1 cellular context compared by ENCODE assay signal in genomic region chr2:195472835-195473234, GRCh38.
TF ChIP-seq lines count a peak whose summit lies in the region.

No MANE protein-coding gene starts in this region.

TF ChIP-seq in K562, 482 proteins besides CTCF, POLR2A, EP300 and RAD21 (continued from another document):
- TF ChIP-seq TGIF2 (CRISPR knock-in tag; IDR thresholded peaks at IDR 0.05), result no peak
- no peak for TF ChIP-seq FOXJ3 (CRISPR knock-in tag; IDR thresholded peaks at IDR 0.05)
- TF ChIP-seq ZNF121 (CRISPR knock-in tag; conservative IDR thresholded peaks at IDR 0.05), result no peak
- no peak for TF ChIP-seq ZNF146 (CRISPR knock-in tag; IDR thresholded peaks at IDR 0.05; ENCODE audit: unreplicated experiment)
